In genomic region chr14:93960108-93960475, GRCh38 we compare ENCODE assay signal across 10 cellular contexts. TPM values are rescaled to one million over a fixed set of nuclear protein-coding genes. Genes with fewer than 3 reads are reported as not detected.
A peak's percentile ranks its signal among the peaks of the same experiment; 100 is the strongest.
DNase-seq lines count a peak whose midpoint lies in the region; ATAC-seq and TF ChIP-seq lines count a peak whose summit lies in the region.
"Had no signal": no experiment of that assay in that cellular context is flagged by ENCODE, and none has a peak within 500 bp of the region (broad histone marks: within the 10 kb centered on the region; RNA-seq: fewer than 3 reads in every experiment).

No MANE protein-coding gene starts in this region.

- peaks cover 14% of the 10 kb centered on the region for H3K4me1 ChIP-seq in foreskin keratinocyte

- TF ChIP-seq CTCF in foreskin keratinocyte (conservative IDR thresholded peaks at IDR 0.05) = no peak

- no peaks in the 10 kb centered on the region for H3K27me3 ChIP-seq in foreskin keratinocyte

- H3K9me3 Mint-ChIP-seq in T-helper 2 cell treated with Interferon-gamma antibody and Interleukin-4, amounts not matched to agents 5 μg/mL and 100 μg/mL, for 36 hours = no peaks in the 10 kb centered on the region
- H3K9me3 Mint-ChIP-seq in stimulated activated naive CD8-positive, alpha-beta T cell treated with anti-CD3 and anti-CD28 coated beads, Interleukin-15, Interleukin-2, amounts not matched to agents 100 ng/mL and 50 ng/mL, for 24 hours = peaks cover 5% of the 10 kb centered on the region

- H3K27ac ChIP-seq in foreskin keratinocyte = peak overlapping the region; percentile 71

- peaks cover 61% of the 10 kb centered on the region for H3K36me3 Mint-ChIP-seq in T-helper 2 cell treated with Interferon-gamma antibody and Interleukin-4, amounts not matched to agents 5 μg/mL and 100 μg/mL, for 36 hours (ENCODE audit: low read depth)
- H3K36me3 Mint-ChIP-seq in stimulated activated naive CD8-positive, alpha-beta T cell treated with anti-CD3 and anti-CD28 coated beads, Interleukin-15, Interleukin-2, amounts not matched to agents 100 ng/mL and 50 ng/mL, for 24 hours (ENCODE audit: low read depth) = peaks cover 6% of the 10 kb centered on the region

- H3K27me3 Mint-ChIP-seq in T-helper 2 cell treated with Interferon-gamma antibody and Interleukin-4, amounts not matched to agents 5 μg/mL and 100 μg/mL, for 36 hours (ENCODE audit: low read depth) = no peaks in the 10 kb centered on the region
- no peaks in the 10 kb centered on the region for H3K27me3 Mint-ChIP-seq in stimulated activated naive CD8-positive, alpha-beta T cell treated with anti-CD3 and anti-CD28 coated beads, Interleukin-15, Interleukin-2, amounts not matched to agents 100 ng/mL and 50 ng/mL, for 24 hours

- DNase-seq in activated effector memory CD4-positive, alpha-beta T cell treated with anti-CD3 and anti-CD28 coated beads, Interleukin-2, amount 50 U/mL, for 16 hours = peak; percentile 75
- DNase-seq in activated effector memory CD4-positive, alpha-beta T cell treated with Interleukin-2 at 50 U/mL for 16 hours = no peak
- peak; percentile 51 for DNase-seq in T-helper 2 cell treated with Interferon-gamma antibody and Interleukin-4, amounts not matched to agents 5 μg/mL and 100 μg/mL, for 36 hours (ENCODE audit: low spot score)
- DNase-seq in foreskin keratinocyte (no peak), posterior vena cava (ENCODE audit: low spot score) (no peak), SHP77 treated with DMSO at 0.1 percent for 48 hours (lab: John Stamatoyannopoulos, UW) (no peak)
- DNase-seq: NCI-H82 had no signal

- peak; percentile 34 for ATAC-seq in foreskin keratinocyte
- ATAC-seq in HG03520 (IDR thresholded peaks at IDR 0.05; ENCODE audit: unreplicated experiment) = no peak

- H3K4me3 Mint-ChIP-seq in T-helper 2 cell treated with Interferon-gamma antibody and Interleukin-4, amounts not matched to agents 5 μg/mL and 100 μg/mL, for 36 hours = peak overlapping the region; percentile 82
- H3K4me3 Mint-ChIP-seq in stimulated activated naive CD8-positive, alpha-beta T cell treated with anti-CD3 and anti-CD28 coated beads, Interleukin-15, Interleukin-2, amounts not matched to agents 100 ng/mL and 50 ng/mL, for 24 hours = peak overlapping the region; percentile 72

- peaks cover 91% of the 10 kb centered on the region for H3K4me1 Mint-ChIP-seq in T-helper 2 cell treated with Interferon-gamma antibody and Interleukin-4, amounts not matched to agents 5 μg/mL and 100 μg/mL, for 36 hours (ENCODE audit: low read depth)
- H3K4me1 Mint-ChIP-seq in stimulated activated naive CD8-positive, alpha-beta T cell treated with anti-CD3 and anti-CD28 coated beads, Interleukin-15, Interleukin-2, amounts not matched to agents 100 ng/mL and 50 ng/mL, for 24 hours (ENCODE audit: low read depth) = peaks cover 100% of the 10 kb centered on the region

- H3K27ac Mint-ChIP-seq in T-helper 2 cell treated with Interferon-gamma antibody and Interleukin-4, amounts not matched to agents 5 μg/mL and 100 μg/mL, for 36 hours = peak overlapping the region; percentile 99
- H3K27ac Mint-ChIP-seq in stimulated activated naive CD8-positive, alpha-beta T cell treated with anti-CD3 and anti-CD28 coated beads, Interleukin-15, Interleukin-2, amounts not matched to agents 100 ng/mL and 50 ng/mL, for 24 hours = peak overlapping the region; percentile 99

- intact Hi-C loops in posterior vena cava (cut with DNase I) = no loop called here

RNA-seq across cellular contexts. Expression of gene ASB2, which starts 16.3 kb away (rescaled TPM):
- total RNA-seq in foreskin keratinocyte = not detected in 2 replicates
- polyA plus RNA-seq in foreskin keratinocyte = 0.03 TPM in 1 of 2 replicates, not detected in the other
- total RNA-seq in posterior vena cava = 10 to 100 TPM; 60.0 to 66.5 TPM

RNA-seq across cellular contexts. Expression of gene FAM181A, which starts 32.9 kb away (rescaled TPM):
- total RNA-seq in foreskin keratinocyte (not detected in 2 replicates), posterior vena cava (not detected)
- not detected in 2 replicates for polyA plus RNA-seq in foreskin keratinocyte

RNA-seq across cellular contexts. Expression of gene CCDC197, which starts 37.0 kb away (rescaled TPM):
- total RNA-seq in foreskin keratinocyte (not detected in 2 replicates), posterior vena cava (not detected)
- polyA plus RNA-seq in foreskin keratinocyte = not detected in 2 replicates
- polyA plus RNA-seq: thymus had no signal

Comparison
In these comparisons a context has a peak if more than half of its experiments do, and no peak if none do; other contexts are left out.
1. DNase-seq: peak in activated effector memory CD4-positive, alpha-beta T cell treated with anti-CD3 and anti-CD28 coated beads, Interleukin-2, amount 50 U/mL, for 16 hours (single experiment) and T-helper 2 cell treated with Interferon-gamma antibody and Interleukin-4, amounts not matched to agents 5 μg/mL and 100 μg/mL, for 36 hours (single experiment); none in activated effector memory CD4-positive, alpha-beta T cell treated with Interleukin-2 at 50 U/mL for 16 hours (single experiment), foreskin keratinocyte (0 of 2), posterior vena cava (single experiment) and SHP77 treated with DMSO at 0.1 percent for 48 hours (single experiment).
2. RNA of gene ASB2, which starts 16.3 kb away (total RNA-seq): 60.0 to 66.5 TPM in posterior vena cava; not detected in foreskin keratinocyte; every median in the first group is over 10 times any median in the second.